8 cellular contexts compared by ENCODE assay signal in the genomic region with DNA sequence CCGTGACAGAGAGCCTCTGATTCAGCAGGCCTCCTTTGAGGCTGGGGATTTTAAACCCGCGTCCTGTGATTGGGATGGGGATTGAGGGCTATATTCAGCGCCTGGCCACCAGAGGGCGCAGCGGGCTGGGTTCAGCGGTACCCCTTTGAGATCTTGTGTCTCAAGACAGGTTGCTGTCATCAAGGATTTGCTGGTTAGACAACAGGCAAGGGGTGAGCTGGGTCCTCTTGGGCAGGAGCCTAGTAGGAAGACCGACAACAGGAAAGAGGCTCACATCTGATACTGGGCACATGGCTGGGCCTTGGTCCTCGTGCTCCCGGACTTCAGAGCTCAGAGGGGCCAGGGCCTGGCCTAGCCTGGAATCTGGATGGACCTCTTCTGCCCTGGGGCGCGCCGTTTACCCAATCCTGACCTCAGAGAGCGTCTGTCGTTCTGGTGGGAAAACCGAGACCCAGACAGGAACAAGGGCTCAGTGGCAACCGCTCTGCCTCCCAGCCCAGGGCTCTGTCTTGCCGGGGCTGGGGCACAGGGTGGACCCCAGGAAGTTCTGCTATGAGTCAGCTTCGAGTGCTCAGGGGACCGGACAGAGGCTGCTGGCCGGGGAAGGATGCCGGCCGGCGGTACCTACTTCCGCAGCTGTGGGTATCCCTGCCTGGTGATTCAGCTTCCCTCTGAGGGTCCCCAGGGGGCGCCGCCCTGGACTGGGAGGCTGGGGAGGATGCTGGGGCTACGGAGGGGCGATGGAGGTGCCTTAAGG. TPM values are rescaled to one million over a fixed set of nuclear protein-coding genes. Genes with fewer than 3 reads are reported as not detected.
DNase-seq lines count a peak whose midpoint lies in the region; ATAC-seq and TF ChIP-seq lines count a peak whose summit lies in the region.

No MANE protein-coding gene starts in this region.

- H3K4me3 Mint-ChIP-seq in osteocyte (ENCODE audit: unreplicated experiment) = peak overlapping the region; percentile 76

- H3K9me2 ChIP-seq in SK-N-SH = no peaks in the 10 kb centered on the region

- no peak for TF ChIP-seq EP300 in SK-N-SH (IDR thresholded peaks at IDR 0.05; ENCODE audit: borderline replicate concordance in 1 of 2, low read depth in 1 of 2, low read length in 1 of 2)

- no peaks in the 10 kb centered on the region for H3K27me3 Mint-ChIP-seq in osteocyte (ENCODE audit: unreplicated experiment)

- POLR2A ChIA-PET in HEK293 (lab: Yijun Ruan, JAX) = interaction anchor here (0.6 to 1.9 kb wide), 10 partner anchors 32 to 525 kb away, joined by 3 to 11 read pairs (median 5); a partner anchor contains a TSS
- POLR2A ChIA-PET in SK-N-SH (lab: Yijun Ruan, JAX) = interaction anchor here (0.9 to 2.6 kb wide), 7 partner anchors 28 to 287 kb away, joined by 3 to 15 read pairs (median 6); a partner anchor contains a TSS

- CTCF ChIA-PET in HEK293 (lab: Yijun Ruan, JAX) (interaction anchor here (0.5 to 4.1 kb wide), 61 partner anchors 8 to 522 kb away, joined by 3 to 100 read pairs (median 5); a partner anchor contains a TSS), SK-N-SH (lab: Yijun Ruan, JAX) (interaction anchor here (0.5 to 6.3 kb wide), 66 partner anchors 9 to 578 kb away, joined by 3 to 162 read pairs (median 4); a partner anchor contains a TSS)

- 0% methylated on average over 11 of the region's 29 CpGs for WGBS in SK-N-SH (ENCODE audit: low lambda C conversion rate)

- intact Hi-C loops in head of caudate nucleus (cut with DNase I) = loop anchor here (2.0 kb wide), 2 partner anchors 60 to 120 kb away; a partner anchor contains a TSS

- peak; percentile 91 for TF ChIP-seq RAD21 in SK-N-SH (IDR thresholded peaks at IDR 0.05; ENCODE audit: low read length)

- TF ChIP-seq CTCF in HEK293 (tag by site-specific recombination; IDR thresholded peaks at IDR 0.05) (peak; percentile 76), SK-N-SH (IDR thresholded peaks at IDR 0.05) (peak; percentile 93), osteocyte (IDR thresholded peaks at IDR 0.05) (peak; percentile 95), thoracic aorta (IDR thresholded peaks at IDR 0.05) (peak; percentile 97)

- H3K27ac ChIP-seq in HEK293 (ENCODE audit: extremely low read depth, low read depth, low read length) = peak overlapping the region; percentile 49; the same call in 1 of the 2 replicates
- H3K27ac ChIP-seq in SK-N-SH (ENCODE audit: low read depth in 2 of 2, low read length in 1 of 2) = peak overlapping the region; percentile 92 to 93
- H3K27ac ChIP-seq in thoracic aorta = peak overlapping the region; percentile 88 to 97

- peak overlapping the region; percentile 3; the same call in 1 of the 2 replicates for H3K4me3 ChIP-seq in HEK293 (ENCODE audit: low read depth, low read length)
- peak overlapping the region; percentile 65 to 78 for H3K4me3 ChIP-seq in SK-N-SH (ENCODE audit: low read depth in 2 of 2, low read length in 1 of 2)
- H3K4me3 ChIP-seq in thoracic aorta = peak overlapping the region; percentile 87

- H3K36me3 Mint-ChIP-seq in activated naive CD4-positive, alpha-beta T cell treated with anti-CD3 and anti-CD28 coated beads, Interleukin-2, amount 50 U/mL, for 72 hours = peaks cover 4 to 18% of the 10 kb centered on the region in 2 donors
- peaks cover 3% of the 10 kb centered on the region for H3K36me3 Mint-ChIP-seq in osteocyte (ENCODE audit: unreplicated experiment)

- H3K9me3 Mint-ChIP-seq in activated naive CD4-positive, alpha-beta T cell treated with anti-CD3 and anti-CD28 coated beads, Interleukin-2, amount 50 U/mL, for 72 hours = peaks cover 0 to 4% of the 10 kb centered on the region in 2 donors
- H3K9me3 Mint-ChIP-seq in osteocyte (ENCODE audit: unreplicated experiment) = no peaks in the 10 kb centered on the region

- H3K9me3 ChIP-seq in HEK293 (ENCODE audit: control insufficient read depth, insufficient read depth, low read depth, low read length) (no peaks in the 10 kb centered on the region), SK-N-SH (no peaks in the 10 kb centered on the region), thoracic aorta (no peaks in the 10 kb centered on the region)

- H3K4me2 ChIP-seq in SK-N-SH = peak overlapping the region; percentile 96

- peaks cover 9% of the 10 kb centered on the region for H3F3A ChIP-seq in SK-N-SH (replicated peaks; ENCODE audit: insufficient read depth)

- peak overlapping the region; percentile 91 to 94 for H3K27ac Mint-ChIP-seq in activated naive CD4-positive, alpha-beta T cell treated with anti-CD3 and anti-CD28 coated beads, Interleukin-2, amount 50 U/mL, for 72 hours
- peak overlapping the region; percentile 91 for H3K27ac Mint-ChIP-seq in osteocyte (ENCODE audit: unreplicated experiment)

- peak overlapping the region; percentile 61 for H3K9ac ChIP-seq in SK-N-SH

- H3K27me3 ChIP-seq in SK-N-SH (ENCODE audit: insufficient read depth) (no peaks in the 10 kb centered on the region), thoracic aorta (replicated peaks; ENCODE audit: insufficient read depth) (no peaks in the 10 kb centered on the region)

- DNase-seq in GM04504 (ENCODE audit: low read depth) = peak; percentile 69
- peak; percentile 91 for DNase-seq in NAMALWA (ENCODE audit: low spot score)
- peak; percentile 90 for DNase-seq in SK-N-SH
- DNase-seq in activated naive CD4-positive, alpha-beta T cell treated with anti-CD3 and anti-CD28 coated beads, Interleukin-2, amount 50 U/mL, for 72 hours (ENCODE audit: low spot score in 2 of 2) = peak; percentile 88 to 95
- DNase-seq in head of caudate nucleus = peak; percentile 77 to 97 (median 93)
- peak; percentile 96 for DNase-seq in osteocyte (ENCODE audit: extremely low spot score, unreplicated experiment)
- peak; percentile 38 for DNase-seq in thoracic aorta (ENCODE audit: low spot score)

- H3K36me3 ChIP-seq in HEK293 (ENCODE audit: control insufficient read depth in 2 of 2, insufficient read depth in 1 of 2, low read length in 2 of 2) (no peaks in the 10 kb centered on the region), SK-N-SH (replicated peaks in 1 of 2; ENCODE audit: control insufficient read depth in 1 of 2, insufficient read depth in 2 of 2, low read length in 1 of 2) (peaks cover 0 to 3% of the 10 kb centered on the region in 2 experiments), thoracic aorta (no peaks in the 10 kb centered on the region)

- peaks cover 28% of the 10 kb centered on the region for H3K4me1 Mint-ChIP-seq in osteocyte (ENCODE audit: unreplicated experiment)

- H2AFZ ChIP-seq in SK-N-SH (ENCODE audit: low read depth) = peak overlapping the region; percentile 97

- ATAC-seq in activated naive CD4-positive, alpha-beta T cell treated with anti-CD3 and anti-CD28 coated beads, Interleukin-2, amount 50 U/mL, for 72 hours = peak; percentile 72 to 75
- peak; percentile 61 for ATAC-seq in thoracic aorta (ENCODE audit: insufficient number of reproducible peaks, low FRiP score, low read depth)

- no peaks in the 10 kb centered on the region for H4K20me1 ChIP-seq in SK-N-SH (ENCODE audit: insufficient read depth)

- H3K4me1 ChIP-seq in HEK293 (ENCODE audit: control insufficient read depth, insufficient read depth, low read length) = peaks cover 9% of the 10 kb centered on the region
- peaks cover 18 to 27% of the 10 kb centered on the region in 2 experiments; a peak in 3 of 4 replicates for H3K4me1 ChIP-seq in SK-N-SH (ENCODE audit: control insufficient read depth in 1 of 2, insufficient read depth in 2 of 2, low read depth in 1 of 2, low read length in 1 of 2)
- H3K4me1 ChIP-seq in thoracic aorta (ENCODE audit: control insufficient read depth in 1 of 2, low read depth in 2 of 2) = peaks cover 17 to 29% of the 10 kb centered on the region in 2 donors

- peaks cover 39% of the 10 kb centered on the region for H3K79me2 ChIP-seq in SK-N-SH (ENCODE audit: insufficient read depth)

TF ChIP-seq in HEK293, 187 proteins besides CTCF, POLR2A, EP300 and RAD21 (continues in another document):
- peak; percentile 69 for TF ChIP-seq SCRT2 (tag by site-specific recombination; IDR thresholded peaks at IDR 0.05)
- TF ChIP-seq ZEB2 (tag by site-specific recombination; IDR thresholded peaks at IDR 0.05) = peak; percentile 79
- TF ChIP-seq ZNF610 (tag by site-specific recombination; IDR thresholded peaks at IDR 0.05; ENCODE audit: borderline replicate concordance) = no peak
- TF ChIP-seq ZNF302 (tag by site-specific recombination; IDR thresholded peaks at IDR 0.05; ENCODE audit: low read depth) = no peak

TF ChIP-seq in SK-N-SH, 30 proteins besides CTCF, POLR2A, EP300 and RAD21 (continues in another document):
- TF ChIP-seq SMC3 (IDR thresholded peaks at IDR 0.05; ENCODE audit: low read depth, low read length) (peak; percentile 98), FOXM1 (IDR thresholded peaks at IDR 0.05; ENCODE audit: low read depth) (no peak), TAF1 (IDR thresholded peaks at IDR 0.05; ENCODE audit: borderline replicate concordance, low read depth, low read length) (no peak)

RNA-seq across cellular contexts. Expression of a gene that starts 0.9 kb away (rescaled TPM):
- polyA plus RNA-seq in SK-N-SH (2012; rRNA removed) = 2.8 and 2.9 TPM in 2 replicates
- polyA plus RNA-seq in SK-N-SH (2012; cell fraction: cytosol; rRNA removed) = 1.7 and 2.9 TPM in 2 replicates
- polyA plus RNA-seq in SK-N-SH (2012; cell fraction: nucleus; rRNA removed) = 3.3 and 3.9 TPM in 2 replicates
- 1 to 10 TPM; 3.9 to 9.5 TPM for total RNA-seq in activated naive CD4-positive, alpha-beta T cell treated with anti-CD3 and anti-CD28 coated beads, Interleukin-2, amount 50 U/mL, for 72 hours
- total RNA-seq in osteocyte (9.4 and 10.2 TPM in 2 replicates), thoracic aorta (10 to 100 TPM; 12.8 to 16.9 TPM)

RNA-seq across cellular contexts. Expression of a gene that starts 27.7 kb away (rescaled TPM):
- 4.1 and 4.5 TPM in 2 replicates for polyA plus RNA-seq in SK-N-SH (2012; rRNA removed)
- polyA plus RNA-seq in SK-N-SH (2012; cell fraction: cytosol; rRNA removed) = 1.8 and 2.9 TPM in 2 replicates
- 3.8 and 4.6 TPM in 2 replicates for polyA plus RNA-seq in SK-N-SH (2012; cell fraction: nucleus; rRNA removed)
- total RNA-seq in activated naive CD4-positive, alpha-beta T cell treated with anti-CD3 and anti-CD28 coated beads, Interleukin-2, amount 50 U/mL, for 72 hours = 1 to 10 TPM; 1.5 TPM
- total RNA-seq in osteocyte = 57.7 and 58.1 TPM in 2 replicates
- 10 to 100 TPM; 33.9 to 82.0 TPM for total RNA-seq in thoracic aorta

RNA-seq across cellular contexts. Expression of a gene that starts 33.0 kb away (rescaled TPM):
- polyA plus RNA-seq in SK-N-SH (2012; rRNA removed) = 11.7 and 13.9 TPM in 2 replicates
- 5.2 and 7.8 TPM in 2 replicates for polyA plus RNA-seq in SK-N-SH (2012; cell fraction: cytosol; rRNA removed)
- polyA plus RNA-seq in SK-N-SH (2012; cell fraction: nucleus; rRNA removed) = 15.7 and 26.5 TPM in 2 replicates
- 10 to 100 TPM in 1 of 2 donors, 1 to 10 TPM in 1; 7.4 to 10.4 TPM for total RNA-seq in activated naive CD4-positive, alpha-beta T cell treated with anti-CD3 and anti-CD28 coated beads, Interleukin-2, amount 50 U/mL, for 72 hours
- 10.7 and 11.2 TPM in 2 replicates for total RNA-seq in osteocyte
- total RNA-seq in thoracic aorta = 1 to 10 TPM; 4.1 TPM

RNA-seq across cellular contexts. Expression of a gene that starts 42.9 kb away (rescaled TPM):
- polyA plus RNA-seq in SK-N-SH (2012; rRNA removed) = 109 and 119 TPM in 2 replicates
- 82.9 and 86.2 TPM in 2 replicates for polyA plus RNA-seq in SK-N-SH (2012; cell fraction: cytosol; rRNA removed)
- polyA plus RNA-seq in SK-N-SH (2012; cell fraction: nucleus; rRNA removed) = 119 and 123 TPM in 2 replicates
- total RNA-seq in activated naive CD4-positive, alpha-beta T cell treated with anti-CD3 and anti-CD28 coated beads, Interleukin-2, amount 50 U/mL, for 72 hours = 100 to 1,000 TPM in 1 of 2 donors, 10 to 100 TPM in 1; 22.4 to 113 TPM
- 71.6 and 73.5 TPM in 2 replicates for total RNA-seq in osteocyte
- 10 to 100 TPM; 30.5 to 58.6 TPM for total RNA-seq in thoracic aorta

Comparison
In these comparisons a context has a peak if more than half of its experiments do, and no peak if none do; other contexts are left out.
1. Peak in every context shown above with its lines: DNase-seq, ATAC-seq, H3K4me3 ChIP-seq and H3K27ac ChIP-seq.
2. DNase-seq: peak in every context shown above with its lines; median percentile 96 in osteocyte; 93 in head of caudate nucleus; 92 in activated naive CD4-positive, alpha-beta T cell treated with anti-CD3 and anti-CD28 coated beads, Interleukin-2, amount 50 U/mL, for 72 hours; 91 in NAMALWA; 90 in SK-N-SH; 69 in GM04504; 38 in thoracic aorta.
3. H3K4me3 ChIP-seq: peak in every context shown above with its lines; median percentile 87 in thoracic aorta; 72 in SK-N-SH; 3 in HEK293.
4. RNA of a gene that starts 27.7 kb away (total RNA-seq): 33.9 to 82.0 TPM in thoracic aorta and 57.7 to 58.1 TPM in osteocyte; 1.5 TPM in activated naive CD4-positive, alpha-beta T cell treated with anti-CD3 and anti-CD28 coated beads, Interleukin-2, amount 50 U/mL, for 72 hours; every median in the first group is over 10 times any median in the second.